Comparison of ENCODE assay signal across 1 cellular context in the genomic region with DNA sequence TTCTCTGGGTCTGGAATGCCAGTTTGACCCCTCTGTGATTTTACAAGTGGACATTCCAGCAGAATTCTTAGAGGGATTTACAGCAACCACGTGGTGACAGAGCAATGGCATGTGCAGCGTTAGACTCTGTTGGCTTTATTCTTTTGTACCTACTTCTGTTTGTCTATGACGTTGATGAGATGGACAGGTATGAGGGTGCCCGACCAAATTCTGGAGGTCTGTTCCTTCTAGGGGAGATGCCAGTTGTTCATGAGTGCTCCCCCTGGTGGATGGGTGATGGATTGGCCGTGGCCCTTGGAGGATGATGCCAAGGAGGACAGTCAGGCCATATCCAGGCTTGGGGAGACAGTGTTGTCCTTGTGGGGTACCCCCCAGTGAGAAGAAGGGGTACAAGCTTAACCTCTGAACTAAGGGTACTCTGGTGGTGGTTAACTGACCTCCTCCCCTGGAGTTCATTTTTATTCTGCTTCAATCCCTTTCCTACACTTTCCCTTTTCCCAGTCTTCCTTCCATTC.
TF ChIP-seq lines count a peak whose summit lies in the region.

No MANE protein-coding gene starts in this region.

TF ChIP-seq in GM12878, 131 proteins besides CTCF, POLR2A, EP300 and RAD21:
- peak; percentile 60; the same call in 1 of the 2 replicates for TF ChIP-seq SMC3 (IDR thresholded peaks at IDR 0.05; ENCODE audit: borderline replicate concordance, low read length)
- no peak for TF ChIP-seq NBN (IDR thresholded peaks at IDR 0.05)
